Comparison of ENCODE assay signal across 8 cellular contexts in genomic region chr22:36156119-36156514, GRCh38. TPM values are rescaled to one million over a fixed set of nuclear protein-coding genes. Genes with fewer than 3 reads are reported as not detected.
A peak's percentile ranks its signal among the peaks of the same experiment; 100 is the strongest.
DNase-seq lines count a peak whose midpoint lies in the region; ATAC-seq and TF ChIP-seq lines count a peak whose summit lies in the region.

No MANE protein-coding gene starts in this region.

- TF ChIP-seq POLR2A in esophagus squamous epithelium (IDR thresholded peaks at IDR 0.05), result no peak
- TF ChIP-seq POLR2A in sigmoid colon (IDR thresholded peaks at IDR 0.05), result no peak

- peak overlapping the region; percentile 71 for H3K27ac ChIP-seq in CD8-positive, alpha-beta memory T cell (ENCODE audit: low read depth, low read length)
- H3K27ac ChIP-seq in esophagus squamous epithelium (peak overlapping the region; percentile 89 to 96 (median 92)), sigmoid colon (peak overlapping the region; percentile 89 to 90 (median 90))

- TF ChIP-seq CTCF in WTC11 (IDR thresholded peaks at IDR 0.05) (no peak), esophagus squamous epithelium (IDR thresholded peaks at IDR 0.05) (no peak), sigmoid colon (IDR thresholded peaks at IDR 0.05) (no peak)

- intact Hi-C loops in esophagus squamous epithelium (cut with DNase I) (loop anchor here (10.0 kb wide), 1 partner anchor 69 kb away; no protein-coding TSS in a partner anchor), sigmoid colon (cut with DNase I) (no loop called here)

- peaks cover 86% of the 10 kb centered on the region for H3K4me1 ChIP-seq in CD8-positive, alpha-beta memory T cell (ENCODE audit: insufficient read depth, low read length)
- H3K4me1 ChIP-seq in esophagus squamous epithelium, result peaks cover 46 to 94% (median 67%) of the 10 kb centered on the region in 3 donors
- H3K4me1 ChIP-seq in sigmoid colon, result peaks cover 0 to 58% (median 47%) of the 10 kb centered on the region in 4 donors

- peak overlapping the region; percentile 91 to 99 (median 96) for H3K4me3 Mint-ChIP-seq in CD8-positive, alpha-beta memory T cell
- no peak overlapping the region for H3K4me3 Mint-ChIP-seq in WTC11

- TF ChIP-seq EP300 in sigmoid colon (IDR thresholded peaks at IDR 0.05), result no peak

- H3K9me3 Mint-ChIP-seq in CD8-positive, alpha-beta memory T cell, result peaks cover 0 to 2% (median 0%) of the 10 kb centered on the region in 5 donors
- H3K9me3 Mint-ChIP-seq in WTC11, result peaks cover 11% of the 10 kb centered on the region

- H3K27me3 Mint-ChIP-seq in CD8-positive, alpha-beta memory T cell, result no peaks in the 10 kb centered on the region
- no peaks in the 10 kb centered on the region; the same call in 1 of the 2 replicates for H3K27me3 Mint-ChIP-seq in WTC11 (ENCODE audit: low read depth)

- 43 to 48% methylated on average over 8 of the region's 8 CpGs for WGBS in esophagus squamous epithelium, 2 donors
- WGBS in sigmoid colon, 2 donors, result 76% methylated on average over 8 of the region's 8 CpGs

- POLR2A ChIA-PET in CD8-positive, alpha-beta memory T cell (lab: Charles Lee), result interaction anchor here (1.2 kb wide), 1 partner anchor 83 kb away, joined by 4 read pairs; the partner anchor contains the start of gene APOL2
- POLR2A ChIA-PET in WTC11 (lab: Charles Lee), result no interaction called here

- CTCF ChIA-PET in CD8-positive, alpha-beta memory T cell (lab: Charles Lee), result no interaction called here
- CTCF ChIA-PET in WTC11 (lab: Charles Lee), result interaction anchor here (0.9 to 3.2 kb wide), 9 partner anchors 11 to 330 kb away, joined by 3 to 15 read pairs (median 4); partner anchors contain the start of gene APOL2

- DNase-seq in CD8-positive, alpha-beta memory T cell, result no peak
- DNase-seq in WTC11 (ENCODE audit: low spot score) (no peak), esophagus squamous epithelium (lab: John Stamatoyannopoulos, UW) (no peak), sigmoid colon (no peak), GM19238 (ENCODE audit: insufficient read length, low spot score) (no peak)

- peak overlapping the region; percentile 93 to 100 (median 98) for H3K27ac Mint-ChIP-seq in CD8-positive, alpha-beta memory T cell
- no peak overlapping the region for H3K27ac Mint-ChIP-seq in WTC11

- H3K4me1 Mint-ChIP-seq in CD8-positive, alpha-beta memory T cell, result peaks cover 92 to 96% (median 94%) of the 10 kb centered on the region in 3 donors
- H3K4me1 Mint-ChIP-seq in WTC11, result peaks cover 29% of the 10 kb centered on the region

- H3K9me3 ChIP-seq in CD8-positive, alpha-beta memory T cell (ENCODE audit: low read length), result no peaks in the 10 kb centered on the region
- H3K9me3 ChIP-seq in esophagus squamous epithelium (no peaks in the 10 kb centered on the region), sigmoid colon (no peaks in the 10 kb centered on the region)

- H3K4me3 ChIP-seq in CD8-positive, alpha-beta memory T cell (ENCODE audit: low read length), result peak overlapping the region; percentile 66
- peak overlapping the region; percentile 35 to 67 (median 46) for H3K4me3 ChIP-seq in esophagus squamous epithelium
- peak overlapping the region; percentile 23 to 47 (median 42) for H3K4me3 ChIP-seq in sigmoid colon

- ATAC-seq in WTC11 (no peak), GM18502 (IDR thresholded peaks at IDR 0.05; ENCODE audit: poor library complexity, unreplicated experiment) (no peak), HG03432 (IDR thresholded peaks at IDR 0.05; ENCODE audit: unreplicated experiment) (no peak), HG03520 (IDR thresholded peaks at IDR 0.05; ENCODE audit: unreplicated experiment) (no peak)

- peaks cover 12% of the 10 kb centered on the region for H3K36me3 ChIP-seq in CD8-positive, alpha-beta memory T cell (ENCODE audit: insufficient read depth, low read length)
- H3K36me3 ChIP-seq in esophagus squamous epithelium, result no peaks in the 10 kb centered on the region
- no peaks in the 10 kb centered on the region for H3K36me3 ChIP-seq in sigmoid colon

- no peaks in the 10 kb centered on the region for H3K27me3 ChIP-seq in CD8-positive, alpha-beta memory T cell (ENCODE audit: insufficient read depth, low read length, poor library complexity, severe bottlenecking)
- H3K27me3 ChIP-seq in esophagus squamous epithelium, result no peaks in the 10 kb centered on the region
- no peaks in the 10 kb centered on the region for H3K27me3 ChIP-seq in sigmoid colon

- peaks cover 21 to 87% (median 28%) of the 10 kb centered on the region in 3 donors for H3K36me3 Mint-ChIP-seq in CD8-positive, alpha-beta memory T cell
- H3K36me3 Mint-ChIP-seq in WTC11, result no peaks in the 10 kb centered on the region

TF ChIP-seq in WTC11, 78 proteins besides CTCF, POLR2A, EP300 and RAD21:
- TF ChIP-seq ZNF121 (CRISPR knock-in tag; IDR thresholded peaks at IDR 0.05), result peak; percentile 94
- TF ChIP-seq ZNF423 (CRISPR knock-in tag; IDR thresholded peaks at IDR 0.05), result no peak

RNA-seq across cellular contexts. Expression of gene APOL3, which starts 4.4 kb away (rescaled TPM):
- 10 to 100 TPM; 43.1 to 48.3 TPM for total RNA-seq in CD8-positive, alpha-beta memory T cell
- polyA plus RNA-seq in CD8-positive, alpha-beta memory T cell, result 102 TPM
- 0.26 to 0.60 TPM (median 0.32 TPM) in 3 replicates for total RNA-seq in WTC11 (2021)
- total RNA-seq in esophagus squamous epithelium, result 10 to 100 TPM in 2 of 4 donors, 1 to 10 TPM in 2; 6.8 to 48.1 (median 17.0) TPM
- 10 to 100 TPM; 20.2 to 48.9 (median 31.2) TPM for total RNA-seq in sigmoid colon
- 10 to 100 TPM in 2 of 3 donors, 1 to 10 TPM in 1; 7.4 to 36.9 (median 22.2) TPM for polyA plus RNA-seq in sigmoid colon

RNA-seq across cellular contexts. Expression of gene APOL4, which starts 45.5 kb away (rescaled TPM):
- under 1 TPM; 0.42 to 0.46 TPM for total RNA-seq in CD8-positive, alpha-beta memory T cell
- not detected for polyA plus RNA-seq in CD8-positive, alpha-beta memory T cell
- total RNA-seq in WTC11 (2021) (0.07 to 0.31 TPM in 2 of 3 replicates, not detected in the other), esophagus squamous epithelium (10 to 100 TPM in 1 of 4 donors, 1 to 10 TPM in 2, under 1 TPM in 1; 0.45 to 10.3 (median 2.1) TPM), sigmoid colon (10 to 100 TPM in 1 of 4 donors, 1 to 10 TPM in 3; 1.2 to 14.0 (median 5.4) TPM)
- polyA plus RNA-seq in sigmoid colon, result 1 to 10 TPM; 3.2 to 9.3 (median 4.8) TPM
